Comparison of ENCODE assay signal across 8 cellular contexts in genomic region chr1:22641906-22642636, GRCh38. TPM values are rescaled to one million over a fixed set of nuclear protein-coding genes. Genes with fewer than 3 reads are reported as not detected.
DNase-seq lines count a peak whose midpoint lies in the region; ATAC-seq, FAIRE-seq and TF ChIP-seq lines count a peak whose summit lies in the region.

No MANE protein-coding gene starts in this region.

- H3K9me3 Mint-ChIP-seq in activated CD4-positive, alpha-beta T cell treated with anti-CD3 and anti-CD28 coated beads, Interleukin-2, amount 10 ng/mL, durations not matched to agents 7 days and 5 days, result no peaks in the 10 kb centered on the region

- DNase-seq in NCI-H187 (lab: John Stamatoyannopoulos, UW) (peak; percentile 32 to 33), NCI-H187 treated with DMSO at 0.1 percent for 48 hours (lab: John Stamatoyannopoulos, UW) (no peak), NCI-H2196 (lab: John Stamatoyannopoulos, UW; ENCODE audit: unreplicated experiment) (peak; percentile 72), choroid plexus epithelial cell (ENCODE audit: low read depth) (peak; percentile 58), HepG2 (ENCODE audit: low spot score) (peak; percentile 16)
- peak; percentile 72 for DNase-seq in activated CD4-positive, alpha-beta T cell treated with anti-CD3 and anti-CD28 coated beads, Interleukin-2, amount 10 ng/mL, durations not matched to agents 7 days and 5 days
- DNase-seq in stimulated activated CD4-positive, alpha-beta T cell treated with anti-CD3 and anti-CD28 coated beads, TNF-alpha, amount 100 ng/mL, for 4 hours (ENCODE audit: low read depth in 3 of 3), result peak; percentile 40 to 51 (median 50)

- no peaks in the 10 kb centered on the region for H3K9me3 ChIP-seq in HepG2 (ENCODE audit: low read length)

- ATAC-seq in HepG2, result peak; percentile 87
- no peak for ATAC-seq in HG02571 (IDR thresholded peaks at IDR 0.05; ENCODE audit: unreplicated experiment)

- H3K4me1 Mint-ChIP-seq in activated CD4-positive, alpha-beta T cell treated with anti-CD3 and anti-CD28 coated beads, Interleukin-2, amount 10 ng/mL, durations not matched to agents 7 days and 5 days, result no peaks in the 10 kb centered on the region

- peaks cover 3% of the 10 kb centered on the region; the same call in 1 of the 2 replicates for H4K20me1 ChIP-seq in HepG2 (ENCODE audit: insufficient read depth, low read length)

- no peak overlapping the region for H3K27ac ChIP-seq in HepG2 (ENCODE audit: extremely low read length, insufficient read depth, low read length)

- no peak overlapping the region for H3K4me3 ChIP-seq in choroid plexus epithelial cell (ENCODE audit: low read depth, low read length)
- no peak overlapping the region for H3K4me3 ChIP-seq in HepG2 (replicated peaks in 1 of 3; ENCODE audit: insufficient read depth in 1 of 3, low read depth in 2 of 3, low read length in 3 of 3)

- H3K9ac ChIP-seq in HepG2 (ENCODE audit: insufficient read depth, low read depth, low read length), result no peak overlapping the region

- intact Hi-C loops in HepG2 (cut with micrococcal nuclease; ENCODE audit: unreplicated experiment), result no loop called here

- in situ Hi-C loops in HepG2 (cut with HindIII; ENCODE audit: extremely low pct_ligation_motif_present, low pct_unique_long_range_greater_than_20kb), result loop anchor here (5.0 to 10.0 kb wide), 2 partner anchors 225 to 507 kb away; no protein-coding TSS in a partner anchor

- CTCF ChIA-PET in activated CD4-positive, alpha-beta T cell treated with anti-CD3 and anti-CD28 coated beads, Interleukin-2, amount 10 ng/mL, durations not matched to agents 7 days and 5 days (lab: Charles Lee), result interaction anchor here (0.8 kb wide), 1 partner anchor 221 kb away, joined by 3 read pairs; no protein-coding TSS in a partner anchor
- CTCF ChIA-PET in HepG2 (lab: Yijun Ruan, JAX; ENCODE audit: low intra/inter-chr PET ratio, low total read pairs), result interaction anchor here (1.4 to 3.4 kb wide), 2 partner anchors 221 to 226 kb away, joined by 7 to 43 read pairs; no protein-coding TSS in a partner anchor

- H3K36me3 Mint-ChIP-seq in activated CD4-positive, alpha-beta T cell treated with anti-CD3 and anti-CD28 coated beads, Interleukin-2, amount 10 ng/mL, durations not matched to agents 7 days and 5 days (ENCODE audit: low read depth), result no peaks in the 10 kb centered on the region

- TF ChIP-seq EP300 in HepG2 (IDR thresholded peaks at IDR 0.05; ENCODE audit: low read depth in 2 of 2, low read length in 2 of 2) (no peak), HepG2 (CRISPR knock-in tag; IDR thresholded peaks at IDR 0.05; ENCODE audit: borderline replicate concordance) (no peak)

- H3K36me3 ChIP-seq in HepG2 (replicated peaks in 1 of 2; ENCODE audit: control insufficient read depth in 1 of 2, insufficient read depth in 2 of 2, low read length in 2 of 2), result no peaks in the 10 kb centered on the region

- peaks cover 6 to 22% of the 10 kb centered on the region in 2 experiments; a peak in 3 of 5 replicates for H3K27me3 ChIP-seq in HepG2 (ENCODE audit: control insufficient read depth in 1 of 2, insufficient read depth in 2 of 2, low read length in 2 of 2)

- BruUV-seq in HepG2 (replicated peaks; lab: Mats Ljungman, UMichigan), result no TSS peak

- H3K4me2 ChIP-seq in HepG2 (ENCODE audit: low read depth, low read length), result no peak overlapping the region

- no peak for FAIRE-seq in HepG2 (lab: Jason Lieb, UNC)

- no peaks in the 10 kb centered on the region for H3K27me3 Mint-ChIP-seq in activated CD4-positive, alpha-beta T cell treated with anti-CD3 and anti-CD28 coated beads, Interleukin-2, amount 10 ng/mL, durations not matched to agents 7 days and 5 days

- peak; percentile 92 for TF ChIP-seq RAD21 in HepG2 (CRISPR knock-in tag; IDR thresholded peaks at IDR 0.05)

- H3K79me2 ChIP-seq in HepG2 (ENCODE audit: insufficient read depth, low read length), result no peaks in the 10 kb centered on the region

- TF ChIP-seq POLR2A in HepG2 (IDR thresholded peaks at IDR 0.05; ENCODE audit: insufficient read depth in 1 of 2, low read depth in 2 of 2, low read length in 2 of 2), result no peak

- TF ChIP-seq CTCF in choroid plexus epithelial cell (conservative IDR thresholded peaks at IDR 0.05; ENCODE audit: low read depth, low read length) (peak; percentile 93), HepG2 (CRISPR knock-in tag; IDR thresholded peaks at IDR 0.05) (peak; percentile 95)

- no peak overlapping the region for H2AFZ ChIP-seq in HepG2 (ENCODE audit: low read length)

- H3K4me3 Mint-ChIP-seq in activated CD4-positive, alpha-beta T cell treated with anti-CD3 and anti-CD28 coated beads, Interleukin-2, amount 10 ng/mL, durations not matched to agents 7 days and 5 days, result no peak overlapping the region

- H3K27ac Mint-ChIP-seq in activated CD4-positive, alpha-beta T cell treated with anti-CD3 and anti-CD28 coated beads, Interleukin-2, amount 10 ng/mL, durations not matched to agents 7 days and 5 days, result no peak overlapping the region

- POLR2A ChIA-PET in activated CD4-positive, alpha-beta T cell treated with anti-CD3 and anti-CD28 coated beads, Interleukin-2, amount 10 ng/mL, durations not matched to agents 7 days and 5 days (lab: Charles Lee), result no interaction called here
- POLR2A ChIA-PET in HepG2 (lab: Yijun Ruan, JAX), result no interaction called here

- no peaks in the 10 kb centered on the region for H3K4me1 ChIP-seq in HepG2 (ENCODE audit: insufficient read depth, low read length)

- WGBS in HepG2 (ENCODE audit: low lambda C conversion rate), result 2% methylated on average over 14 of the region's 18 CpGs

RNA-seq across cellular contexts. Expression of gene C1QC, which starts 1.4 kb away (rescaled TPM):
- total RNA-seq in activated CD4-positive, alpha-beta T cell treated with anti-CD3 and anti-CD28 coated beads, Interleukin-2, amount 10 ng/mL, durations not matched to agents 7 days and 5 days, result not detected
- total RNA-seq in HepG2 (2016; rRNA removed; fragmentation: Illumina TruSeq; extraction: Trizol), result not detected in 2 replicates
- not detected in 2 replicates for total RNA-seq in HepG2 (2016; cell fraction: cytosol; rRNA removed; fragmentation: Illumina TruSeq; extraction: Trizol; ENCODE audit: low read depth)
- total RNA-seq in HepG2 (2016; cell fraction: insoluble cytoplasmic fraction; rRNA removed; fragmentation: Illumina TruSeq; extraction: Trizol), result not detected in 2 replicates
- not detected in 2 replicates for total RNA-seq in HepG2 (2016; cell fraction: membrane; rRNA removed; fragmentation: Illumina TruSeq; extraction: Trizol)
- not detected in 2 replicates for total RNA-seq in HepG2 (2016; cell fraction: nucleus; rRNA removed; fragmentation: Illumina TruSeq; extraction: Trizol)
- polyA plus RNA-seq in HepG2 (2011; rRNA removed), result not detected in 2 replicates
- not detected in 2 replicates for polyA plus RNA-seq in HepG2 (2011; cell fraction: cytosol; rRNA removed)
- polyA plus RNA-seq in HepG2 (2011; cell fraction: nucleus; rRNA removed), result not detected in 2 replicates
- polyA plus RNA-seq in HepG2 (2012), result not detected in 2 replicates
- not detected in 2 replicates for polyA plus RNA-seq in HepG2 (2016; cell fraction: cytosol; fragmentation: Illumina TruSeq; extraction: Trizol; ENCODE audit: low read depth)
- not detected in 2 replicates for polyA plus RNA-seq in HepG2 (2016; cell fraction: insoluble cytoplasmic fraction; fragmentation: Illumina TruSeq; extraction: Trizol; ENCODE audit: low read depth)
- not detected in 2 replicates for polyA plus RNA-seq in HepG2 (2016; cell fraction: membrane; fragmentation: Illumina TruSeq; extraction: Trizol; ENCODE audit: low read depth)
- not detected in 2 replicates for polyA plus RNA-seq in HepG2 (2016; cell fraction: nucleus; fragmentation: Illumina TruSeq; extraction: Trizol; ENCODE audit: insufficient read depth, low read depth)
- not detected in 2 replicates for polyA minus RNA-seq in HepG2 (2011; rRNA and poly(A)+ RNA removed; ENCODE audit: low replicate concordance)
- polyA minus RNA-seq in HepG2 (2011; cell fraction: cytosol; rRNA and poly(A)+ RNA removed), result not detected in 2 replicates
- polyA minus RNA-seq in HepG2 (2011; cell fraction: nucleus; rRNA and poly(A)+ RNA removed), result not detected in 2 replicates

RNA-seq across cellular contexts. Expression of gene C1QA, which starts 5.6 kb away (rescaled TPM):
- not detected for total RNA-seq in activated CD4-positive, alpha-beta T cell treated with anti-CD3 and anti-CD28 coated beads, Interleukin-2, amount 10 ng/mL, durations not matched to agents 7 days and 5 days
- total RNA-seq in HepG2 (2016; rRNA removed; fragmentation: Illumina TruSeq; extraction: Trizol), result not detected in 2 replicates
- total RNA-seq in HepG2 (2016; cell fraction: cytosol; rRNA removed; fragmentation: Illumina TruSeq; extraction: Trizol; ENCODE audit: low read depth), result not detected in 2 replicates
- not detected in 2 replicates for total RNA-seq in HepG2 (2016; cell fraction: insoluble cytoplasmic fraction; rRNA removed; fragmentation: Illumina TruSeq; extraction: Trizol)
- not detected in 2 replicates for total RNA-seq in HepG2 (2016; cell fraction: membrane; rRNA removed; fragmentation: Illumina TruSeq; extraction: Trizol)
- total RNA-seq in HepG2 (2016; cell fraction: nucleus; rRNA removed; fragmentation: Illumina TruSeq; extraction: Trizol), result not detected in 2 replicates
- not detected in 2 replicates for polyA plus RNA-seq in HepG2 (2011; rRNA removed)
- not detected in 2 replicates for polyA plus RNA-seq in HepG2 (2011; cell fraction: cytosol; rRNA removed)
- not detected in 2 replicates for polyA plus RNA-seq in HepG2 (2011; cell fraction: nucleus; rRNA removed)
- polyA plus RNA-seq in HepG2 (2012), result not detected in 2 replicates
- not detected in 2 replicates for polyA plus RNA-seq in HepG2 (2016; cell fraction: cytosol; fragmentation: Illumina TruSeq; extraction: Trizol; ENCODE audit: low read depth)
- polyA plus RNA-seq in HepG2 (2016; cell fraction: insoluble cytoplasmic fraction; fragmentation: Illumina TruSeq; extraction: Trizol; ENCODE audit: low read depth), result not detected in 2 replicates
- not detected in 2 replicates for polyA plus RNA-seq in HepG2 (2016; cell fraction: membrane; fragmentation: Illumina TruSeq; extraction: Trizol; ENCODE audit: low read depth)
- not detected in 2 replicates for polyA plus RNA-seq in HepG2 (2016; cell fraction: nucleus; fragmentation: Illumina TruSeq; extraction: Trizol; ENCODE audit: insufficient read depth, low read depth)
- not detected in 2 replicates for polyA minus RNA-seq in HepG2 (2011; rRNA and poly(A)+ RNA removed; ENCODE audit: low replicate concordance)
- polyA minus RNA-seq in HepG2 (2011; cell fraction: cytosol; rRNA and poly(A)+ RNA removed), result not detected in 2 replicates
- not detected in 2 replicates for polyA minus RNA-seq in HepG2 (2011; cell fraction: nucleus; rRNA and poly(A)+ RNA removed)

RNA-seq across cellular contexts. Expression of gene C1QB, which starts 11.0 kb away (rescaled TPM):
- total RNA-seq in activated CD4-positive, alpha-beta T cell treated with anti-CD3 and anti-CD28 coated beads, Interleukin-2, amount 10 ng/mL, durations not matched to agents 7 days and 5 days, result not detected
- not detected in 2 replicates for total RNA-seq in HepG2 (2016; rRNA removed; fragmentation: Illumina TruSeq; extraction: Trizol)
- not detected in 2 replicates for total RNA-seq in HepG2 (2016; cell fraction: cytosol; rRNA removed; fragmentation: Illumina TruSeq; extraction: Trizol; ENCODE audit: low read depth)
- total RNA-seq in HepG2 (2016; cell fraction: insoluble cytoplasmic fraction; rRNA removed; fragmentation: Illumina TruSeq; extraction: Trizol), result not detected in 2 replicates
- total RNA-seq in HepG2 (2016; cell fraction: membrane; rRNA removed; fragmentation: Illumina TruSeq; extraction: Trizol), result not detected in 2 replicates
- total RNA-seq in HepG2 (2016; cell fraction: nucleus; rRNA removed; fragmentation: Illumina TruSeq; extraction: Trizol), result not detected in 2 replicates
- not detected in 2 replicates for polyA plus RNA-seq in HepG2 (2011; rRNA removed)
- not detected in 2 replicates for polyA plus RNA-seq in HepG2 (2011; cell fraction: cytosol; rRNA removed)
- not detected in 2 replicates for polyA plus RNA-seq in HepG2 (2011; cell fraction: nucleus; rRNA removed)
- not detected in 2 replicates for polyA plus RNA-seq in HepG2 (2012)
- polyA plus RNA-seq in HepG2 (2016; cell fraction: cytosol; fragmentation: Illumina TruSeq; extraction: Trizol; ENCODE audit: low read depth), result not detected in 2 replicates
- not detected in 2 replicates for polyA plus RNA-seq in HepG2 (2016; cell fraction: insoluble cytoplasmic fraction; fragmentation: Illumina TruSeq; extraction: Trizol; ENCODE audit: low read depth)
- not detected in 2 replicates for polyA plus RNA-seq in HepG2 (2016; cell fraction: membrane; fragmentation: Illumina TruSeq; extraction: Trizol; ENCODE audit: low read depth)
- not detected in 2 replicates for polyA plus RNA-seq in HepG2 (2016; cell fraction: nucleus; fragmentation: Illumina TruSeq; extraction: Trizol; ENCODE audit: insufficient read depth, low read depth)
- not detected in 2 replicates for polyA minus RNA-seq in HepG2 (2011; rRNA and poly(A)+ RNA removed; ENCODE audit: low replicate concordance)
- polyA minus RNA-seq in HepG2 (2011; cell fraction: cytosol; rRNA and poly(A)+ RNA removed), result not detected in 2 replicates
- polyA minus RNA-seq in HepG2 (2011; cell fraction: nucleus; rRNA and poly(A)+ RNA removed), result not detected in 2 replicates
